ENCODE assay signal across 9 cellular contexts in the genomic region with DNA sequence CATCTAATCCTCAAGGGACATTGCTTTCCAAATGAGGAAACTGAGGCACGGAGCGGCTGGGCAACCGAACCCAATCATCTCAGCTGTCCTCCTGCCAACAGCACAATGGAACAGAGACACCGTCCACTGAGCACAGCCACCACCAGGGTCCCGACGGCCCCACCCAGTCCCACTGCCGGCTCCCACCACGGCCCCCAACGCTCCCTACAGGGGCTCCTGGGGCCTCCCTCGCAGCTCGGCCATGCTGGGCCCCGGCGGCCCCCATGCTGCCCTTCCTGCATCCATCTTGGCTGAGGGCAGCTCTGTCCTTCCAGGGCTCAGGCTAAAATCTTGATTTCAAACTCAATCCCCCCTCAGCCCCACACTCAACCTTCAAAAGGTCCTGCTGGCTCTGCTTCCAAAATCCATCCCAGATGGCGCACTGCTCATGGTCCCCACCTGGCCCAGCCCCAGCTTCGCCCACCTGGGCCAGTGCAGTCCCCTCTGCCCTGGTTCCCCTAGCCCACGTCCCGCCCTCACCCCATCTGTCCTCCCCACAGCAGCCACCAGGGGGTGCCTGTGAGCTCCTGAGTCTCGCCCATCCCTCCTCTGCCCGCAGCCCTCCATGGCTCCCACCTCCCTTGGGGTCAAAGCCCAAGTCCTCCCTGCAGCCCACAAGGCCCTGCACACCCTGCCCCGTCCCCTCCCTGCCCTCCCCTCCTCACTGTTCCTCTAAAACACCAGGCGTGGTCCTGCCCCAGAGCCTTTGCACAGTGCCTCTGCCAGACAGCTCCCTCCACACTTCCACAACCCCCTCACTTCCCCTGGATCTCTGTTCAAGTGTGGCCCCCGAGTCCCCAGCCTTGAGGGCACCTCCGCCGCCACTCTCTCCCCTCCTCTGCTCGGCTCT. TPM values are rescaled to one million over a fixed set of nuclear protein-coding genes. Genes with fewer than 3 reads are reported as not detected.
DNase-seq lines count a peak whose midpoint lies in the region; ATAC-seq and TF ChIP-seq lines count a peak whose summit lies in the region.
"Had no signal": no experiment of that assay in that cellular context is flagged by ENCODE, and none has a peak within 500 bp of the region (broad histone marks: within the 10 kb centered on the region; RNA-seq: fewer than 3 reads in every experiment).

No MANE protein-coding gene starts in this region.

- no peak for ATAC-seq in foreskin keratinocyte

- no peak overlapping the region for H3K4me3 ChIP-seq in HL-60 (replicated peaks; ENCODE audit: insufficient read depth, low read length)
- H3K4me3 ChIP-seq: SJSA1 had no signal

- no peaks in the 10 kb centered on the region for H3K4me1 ChIP-seq in foreskin keratinocyte
- H3K4me1 ChIP-seq: SJSA1 had no signal

- DNase-seq in HL-60 (ENCODE audit: low read depth in 1 of 2, low spot score in 1 of 2) (no peak), activated T-cell treated with anti-CD3 and anti-CD28 coated beads for 4 hours (peak; percentile 53), foreskin keratinocyte (no peak), anterior cingulate cortex (lab: John Stamatoyannopoulos, UW) (no peak), A172 (ENCODE audit: low spot score) (no peak), retina (no peak), NCI-H128 (lab: John Stamatoyannopoulos, UW; ENCODE audit: unreplicated experiment) (no peak)
- peak; percentile 50 to 58 for DNase-seq in stimulated activated CD4-positive, alpha-beta T cell treated with anti-CD3 and anti-CD28 coated beads, Interleukin-2, amount 100 ng/mL, for 48 hours

- peak; percentile 11 for TF ChIP-seq CTCF in HL-60 (IDR thresholded peaks at IDR 0.05; ENCODE audit: insufficient read depth, low read length)
- peak; percentile 59 for TF ChIP-seq CTCF in foreskin keratinocyte (conservative IDR thresholded peaks at IDR 0.05)

- H3K27ac ChIP-seq in HL-60 (replicated peaks): no peak overlapping the region
- no peak overlapping the region for H3K27ac ChIP-seq in foreskin keratinocyte
- H3K27ac ChIP-seq: SJSA1 had no signal

- H3K27me3 ChIP-seq in HL-60 (ENCODE audit: insufficient read depth, poor library complexity, severe bottlenecking) (no peaks in the 10 kb centered on the region), foreskin keratinocyte (no peaks in the 10 kb centered on the region)
- H3K27me3 ChIP-seq: SJSA1 had no signal

RNA-seq across cellular contexts. Expression of gene PIP5K1C, which starts 7.9 kb away (rescaled TPM):
- 15.5 and 16.3 TPM in 2 replicates for total RNA-seq in foreskin keratinocyte
- 10.0 and 11.6 TPM in 2 replicates for polyA plus RNA-seq in foreskin keratinocyte
- total RNA-seq in A172 (2014; rRNA removed; shearing (Covaris generic)): 18.8 and 21.4 TPM in 2 replicates

RNA-seq across cellular contexts. Expression of gene TJP3, which starts 15.8 kb away (rescaled TPM):
- total RNA-seq in foreskin keratinocyte: not detected in 2 replicates
- polyA plus RNA-seq in foreskin keratinocyte: not detected in 2 replicates
- 0.93 and 0.98 TPM in 2 replicates for total RNA-seq in A172 (2014; rRNA removed; shearing (Covaris generic))
- total RNA-seq: SJSA1 had no signal

Comparison
In these comparisons a context has a peak if more than half of its experiments do, and no peak if none do; other contexts are left out.
1. DNase-seq: peak in activated T-cell treated with anti-CD3 and anti-CD28 coated beads for 4 hours (single experiment) and stimulated activated CD4-positive, alpha-beta T cell treated with anti-CD3 and anti-CD28 coated beads, Interleukin-2, amount 100 ng/mL, for 48 hours (2 of 2); none in HL-60 (0 of 2), foreskin keratinocyte (0 of 2), anterior cingulate cortex (0 of 58), A172 (single experiment), retina (single experiment) and NCI-H128 (single experiment).